In the genomic region with DNA sequence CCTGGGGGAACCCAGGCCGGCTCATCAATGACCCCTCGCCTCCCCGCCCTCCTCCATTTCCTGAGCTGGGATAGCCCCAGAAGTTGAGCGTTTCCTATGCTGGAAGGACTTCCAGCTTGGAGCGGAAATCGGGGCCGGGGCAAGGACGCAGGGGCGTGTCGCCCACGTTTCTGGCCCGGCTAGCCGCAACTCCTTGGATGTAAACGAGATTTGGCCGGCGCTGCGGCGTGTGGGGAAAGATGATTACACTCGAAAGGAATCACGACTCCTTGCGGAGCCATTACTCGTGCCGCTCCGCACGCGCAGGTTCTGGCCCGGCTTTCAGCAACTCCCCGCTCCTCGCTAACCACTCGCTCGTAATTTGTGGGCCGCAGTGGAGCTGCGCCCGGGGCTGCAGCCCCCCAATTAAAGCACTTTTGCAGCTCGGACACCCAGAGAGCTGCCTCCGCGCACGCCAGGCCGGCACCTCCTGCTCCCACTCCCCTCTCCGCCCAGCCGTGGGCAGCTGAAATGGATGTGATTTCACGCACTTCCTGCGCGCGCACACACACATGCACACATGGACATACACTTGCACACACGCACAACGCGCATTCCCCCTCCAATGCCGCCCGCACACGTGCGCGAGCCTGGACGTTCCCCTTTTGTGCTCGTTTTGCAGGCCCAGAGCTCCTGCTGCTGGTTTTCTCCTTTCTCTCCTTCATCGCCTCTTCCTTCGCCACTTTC, we compare ENCODE assay signal across 11 cellular contexts. TPM values are rescaled to one million over a fixed set of nuclear protein-coding genes. Genes with fewer than 3 reads are reported as not detected.
A peak's percentile ranks its signal among the peaks of the same experiment; 100 is the strongest.
DNase-seq lines count a peak whose midpoint lies in the region; ATAC-seq and TF ChIP-seq lines count a peak whose summit lies in the region.
"Had no signal": no experiment of that assay in that cellular context is flagged by ENCODE, and none has a peak within 500 bp of the region (broad histone marks: within the 10 kb centered on the region; RNA-seq: fewer than 3 reads in every experiment).

No MANE protein-coding gene starts in this region.

- 2 to 4% methylated on average over 56 to 57 of the region's 57 CpGs for WGBS in lung, 2 donors

- no peak for TF ChIP-seq CTCF in cardiac muscle cell (IDR thresholded peaks at IDR 0.05; ENCODE audit: low read depth, low read length)
- TF ChIP-seq CTCF in cardiac fibroblast (IDR thresholded peaks at IDR 0.05; ENCODE audit: low read depth, low read length): no peak
- no peak for TF ChIP-seq CTCF in lung (IDR thresholded peaks at IDR 0.05; ENCODE audit: control extremely low read depth, extremely low read depth)
- TF ChIP-seq CTCF in type B pancreatic cell (conservative IDR thresholded peaks at IDR 0.05): no peak

- H3K27ac Mint-ChIP-seq in type B pancreatic cell: peak overlapping the region; percentile 63

- H3K27me3 ChIP-seq in cardiac muscle cell: peaks cover 87% of the 10 kb centered on the region
- peaks cover 4% of the 10 kb centered on the region for H3K27me3 ChIP-seq in lung (ENCODE audit: control insufficient read depth, insufficient read depth)

- H3K27ac ChIP-seq in cardiac muscle cell (no peak overlapping the region), lung (ENCODE audit: low read depth in 1 of 2, low read length in 1 of 2) (peak overlapping the region in 1 of 2 donors; percentile 11)

- H3K36me3 ChIP-seq in cardiac muscle cell: no peaks in the 10 kb centered on the region
- no peaks in the 10 kb centered on the region for H3K36me3 ChIP-seq in lung (ENCODE audit: control insufficient read depth in 2 of 2, insufficient read depth in 2 of 2, low read length in 2 of 2)

- H3K36me3 Mint-ChIP-seq in type B pancreatic cell: no peaks in the 10 kb centered on the region

- peak overlapping the region; percentile 20 for H3K4me3 ChIP-seq in cardiac muscle cell
- H3K4me3 ChIP-seq in cardiac fibroblast (replicated peaks in 1 of 2; ENCODE audit: low read depth in 2 of 2, low read length in 2 of 2): peak overlapping the region in 1 of 2 donors; percentile 5
- H3K4me3 ChIP-seq in lung: peak overlapping the region; percentile 7

- peak overlapping the region; percentile 87 for H3K4me3 Mint-ChIP-seq in type B pancreatic cell

- ATAC-seq in lung (ENCODE audit: insufficient read depth, low FRiP score) (no peak), GM18870 (IDR thresholded peaks at IDR 0.05; ENCODE audit: unreplicated experiment) (no peak)

- no peaks in the 10 kb centered on the region for H3K4me1 ChIP-seq in cardiac muscle cell (ENCODE audit: low read depth)
- H3K4me1 ChIP-seq in lung (ENCODE audit: control insufficient read depth in 2 of 2, insufficient read depth in 2 of 2, low read length in 2 of 2): peaks cover 0 to 15% of the 10 kb centered on the region in 2 donors

- intact Hi-C loops in cardiac septum (cut with DNase I): loop anchor here (5.0 kb wide), 1 partner anchor 36 kb away; no protein-coding TSS in a partner anchor

- peaks cover 41% of the 10 kb centered on the region for H3K4me1 Mint-ChIP-seq in type B pancreatic cell (ENCODE audit: unreplicated experiment)

- H3K9me3 ChIP-seq in cardiac muscle cell (ENCODE audit: low read depth) (no peaks in the 10 kb centered on the region), lung (ENCODE audit: control insufficient read depth in 2 of 2, insufficient read depth in 1 of 2, low read length in 1 of 2) (peaks cover 0 to 6% of the 10 kb centered on the region in 2 donors)

- peaks cover 93% of the 10 kb centered on the region for H3K27me3 Mint-ChIP-seq in type B pancreatic cell

- no peaks in the 10 kb centered on the region for H3K9me3 Mint-ChIP-seq in type B pancreatic cell

- DNase-seq in cardiac muscle cell (ENCODE audit: low read depth in 1 of 2, low spot score in 1 of 2): peak; percentile 24 to 57
- DNase-seq in cardiac septum (ENCODE audit: low spot score): no peak
- DNase-seq in cardiac fibroblast (ENCODE audit: low read depth in 2 of 2): peak; percentile 7 to 25
- DNase-seq in lung (ENCODE audit: low spot score): no peak
- DNase-seq in type B pancreatic cell (ENCODE audit: extremely low spot score, unreplicated experiment): no peak
- DNase-seq in hepatic stellate cell (ENCODE audit: low spot score): no peak
- no peak for DNase-seq in NCI-H526 treated with DMSO at 0.1 percent for 48 hours (lab: John Stamatoyannopoulos, UW)

RNA-seq across cellular contexts. Expression of gene ZIC5, which starts 15.7 kb away (rescaled TPM):
- 0.56 and 0.69 TPM in 2 replicates for total RNA-seq in cardiac muscle cell
- 0.22 and 0.85 TPM in 2 replicates for polyA plus RNA-seq in cardiac muscle cell
- 0.05 TPM for total RNA-seq in cardiac septum
- total RNA-seq in lung: not detected
- not detected for polyA plus RNA-seq in lung
- 0.05 and 15.1 TPM in 2 replicates for total RNA-seq in type B pancreatic cell (ENCODE audit: low replicate concordance)
- total RNA-seq: right cardiac atrium; T-helper 1 cell treated with Interleukin-12 subunit alpha and Interleukin-12 subunit beta and Interleukin-4 antibody, amounts not matched to agents 30 ng/mL and 1 ng/mL, for 36 hours; ureter had no signal
- polyA plus RNA-seq: right cardiac atrium had no signal

RNA-seq across cellular contexts. Expression of gene ZIC2, which starts 25.7 kb away (rescaled TPM):
- 0.06 and 0.11 TPM in 2 replicates for total RNA-seq in cardiac muscle cell
- 0.21 TPM in 1 of 2 replicates, not detected in the other for polyA plus RNA-seq in cardiac muscle cell
- not detected for total RNA-seq in cardiac septum
- total RNA-seq in lung: under 1 TPM in 1 of 2 donors, not detected in 1; 0.06 TPM
- polyA plus RNA-seq in lung: not detected
- total RNA-seq in type B pancreatic cell (ENCODE audit: low replicate concordance): 0.59 and 129 TPM in 2 replicates
- total RNA-seq: right cardiac atrium, ureter had no signal
- polyA plus RNA-seq: right cardiac atrium had no signal

Comparison
In these comparisons a context has a peak if more than half of its experiments do, and no peak if none do; other contexts are left out.
1. DNase-seq: peak in cardiac muscle cell (2 of 2) and cardiac fibroblast (2 of 2); none in cardiac septum (single experiment), lung (single experiment), type B pancreatic cell (single experiment), hepatic stellate cell (single experiment) and NCI-H526 treated with DMSO at 0.1 percent for 48 hours (single experiment).